ENCODE assay signal across 17 cellular contexts in genomic region chr16:81526199-81526598, GRCh38.
A peak's percentile ranks its signal among the peaks of the same experiment; 100 is the strongest.
DNase-seq lines count a peak whose midpoint lies in the region; ATAC-seq and TF ChIP-seq lines count a peak whose summit lies in the region.
"Had no signal": no experiment of that assay in that cellular context is flagged by ENCODE, and none has a peak within 500 bp of the region (broad histone marks: within the 10 kb centered on the region; RNA-seq: fewer than 3 reads in every experiment).

No MANE protein-coding gene starts in this region.

- peaks cover 25% of the 10 kb centered on the region for H3K36me3 Mint-ChIP-seq in endodermal cell (ENCODE audit: low read depth)
- peaks cover 20% of the 10 kb centered on the region for H3K36me3 Mint-ChIP-seq in mesothelial cell of epicardium
- no peaks in the 10 kb centered on the region for H3K36me3 Mint-ChIP-seq in activated naive CD4-positive, alpha-beta T cell treated with anti-CD3 and anti-CD28 coated beads for 36 hours (ENCODE audit: low read depth)

- H3K4me1 Mint-ChIP-seq in endodermal cell = no peaks in the 10 kb centered on the region
- H3K4me1 Mint-ChIP-seq in mesothelial cell of epicardium = peaks cover 35% of the 10 kb centered on the region
- peaks cover 12% of the 10 kb centered on the region for H3K4me1 Mint-ChIP-seq in activated naive CD4-positive, alpha-beta T cell treated with anti-CD3 and anti-CD28 coated beads for 36 hours (ENCODE audit: low read depth)

- H3K36me3 ChIP-seq in heart left ventricle (peaks cover 0 to 8% (median 0%) of the 10 kb centered on the region in 9 donors), right atrium auricular region (no peaks in the 10 kb centered on the region), endodermal cell (ENCODE audit: control insufficient read depth, insufficient read depth, low read length) (peaks cover under 1% of the 10 kb centered on the region), vagina (no peaks in the 10 kb centered on the region)
- H3K36me3 ChIP-seq: cardiac muscle cell had no signal

- H3K27me3 Mint-ChIP-seq in endodermal cell (ENCODE audit: insufficient read depth) (no peaks in the 10 kb centered on the region), mesothelial cell of epicardium (ENCODE audit: low read depth) (no peaks in the 10 kb centered on the region)
- H3K27me3 Mint-ChIP-seq in activated naive CD4-positive, alpha-beta T cell treated with anti-CD3 and anti-CD28 coated beads for 36 hours (ENCODE audit: low read depth) = no peaks in the 10 kb centered on the region
- H3K27me3 Mint-ChIP-seq: activated B cell treated with CpG ODN at 0.5 μM for 24 hours; activated naive CD4-positive, alpha-beta T cell treated with anti-CD3 and anti-CD28 coated beads, Interleukin-2, amount 50 U/mL, for 24 hours had no signal

- H3K9me3 Mint-ChIP-seq in endodermal cell = peaks cover 12% of the 10 kb centered on the region
- H3K9me3 Mint-ChIP-seq in mesothelial cell of epicardium = peaks cover 12% of the 10 kb centered on the region
- no peaks in the 10 kb centered on the region for H3K9me3 Mint-ChIP-seq in activated naive CD4-positive, alpha-beta T cell treated with anti-CD3 and anti-CD28 coated beads for 36 hours
- H3K9me3 Mint-ChIP-seq: activated B cell treated with CpG ODN at 0.5 μM for 24 hours; activated naive CD4-positive, alpha-beta T cell treated with anti-CD3 and anti-CD28 coated beads, Interleukin-2, amount 50 U/mL, for 24 hours had no signal

- H3K27me3 ChIP-seq in heart left ventricle = no peaks in the 10 kb centered on the region
- H3K27me3 ChIP-seq in right atrium auricular region = no peaks in the 10 kb centered on the region
- H3K27me3 ChIP-seq in endodermal cell (ENCODE audit: control insufficient read depth, insufficient read depth, low read length, poor library complexity, severe bottlenecking) = no peaks in the 10 kb centered on the region
- no peaks in the 10 kb centered on the region for H3K27me3 ChIP-seq in vagina
- H3K27me3 ChIP-seq: cardiac muscle cell had no signal

- H3K27ac Mint-ChIP-seq in endodermal cell = no peak overlapping the region
- H3K27ac Mint-ChIP-seq in mesothelial cell of epicardium = peak overlapping the region; percentile 93
- H3K27ac Mint-ChIP-seq in activated naive CD4-positive, alpha-beta T cell treated with anti-CD3 and anti-CD28 coated beads for 36 hours = no peak overlapping the region
- H3K27ac Mint-ChIP-seq: activated B cell treated with CpG ODN at 0.5 μM for 24 hours had no signal

- no peak overlapping the region for H3K4me3 ChIP-seq in heart left ventricle
- H3K4me3 ChIP-seq in right atrium auricular region = no peak overlapping the region
- H3K4me3 ChIP-seq in endodermal cell (ENCODE audit: low read length) = no peak overlapping the region
- H3K4me3 ChIP-seq in vagina = no peak overlapping the region
- H3K4me3 ChIP-seq: cardiac muscle cell had no signal

- H3K9ac ChIP-seq in endodermal cell (ENCODE audit: extremely low read depth, low read length, poor library complexity, severe bottlenecking) = no peak overlapping the region

- TF ChIP-seq CTCF in heart left ventricle (IDR thresholded peaks at IDR 0.05) (no peak), right atrium auricular region (IDR thresholded peaks at IDR 0.05) (no peak), endodermal cell (conservative IDR thresholded peaks at IDR 0.05) (no peak), mesothelial cell of epicardium (IDR thresholded peaks at IDR 0.05; ENCODE audit: unreplicated experiment) (no peak), vagina (IDR thresholded peaks at IDR 0.05) (no peak)

- H3K4me1 ChIP-seq in heart left ventricle (peaks cover 0 to 60% (median 15%) of the 10 kb centered on the region in 12 donors), right atrium auricular region (peaks cover 0 to 34% of the 10 kb centered on the region in 2 donors), endodermal cell (ENCODE audit: control insufficient read depth, insufficient read depth, low read length) (no peaks in the 10 kb centered on the region), vagina (peaks cover 83% of the 10 kb centered on the region)

- CTCF ChIA-PET in activated naive CD4-positive, alpha-beta T cell treated with anti-CD3 and anti-CD28 coated beads for 36 hours (lab: Charles Lee) = interaction anchor here (0.8 kb wide), 1 partner anchor 16 kb away, joined by 4 read pairs; no protein-coding TSS in a partner anchor

- intact Hi-C loops in heart left ventricle (cut with DNase I) = loop anchor here in 2 of 10 donors (2.0 to 5.0 kb wide), 2 partner anchors 17 to 86 kb away; no protein-coding TSS in a partner anchor
- intact Hi-C loops in vagina (cut with DNase I) = no loop called here
- intact Hi-C loops in activated naive CD4-positive, alpha-beta T cell treated with anti-CD3 and anti-CD28 coated beads for 36 hours (cut with micrococcal nuclease) = no loop called here

- H3K27ac ChIP-seq in heart left ventricle = peak overlapping the region in 10 of 12 donors; percentile 12 to 63 (median 40)
- peak overlapping the region in 1 of 2 donors; percentile 1 for H3K27ac ChIP-seq in right atrium auricular region
- peak overlapping the region; percentile 11 for H3K27ac ChIP-seq in endodermal cell (ENCODE audit: low read depth, low read length)
- peak overlapping the region; percentile 68 for H3K27ac ChIP-seq in vagina
- H3K27ac ChIP-seq: cardiac muscle cell had no signal

- no peak for ATAC-seq in heart left ventricle
- ATAC-seq in GM18505 (IDR thresholded peaks at IDR 0.05; ENCODE audit: unreplicated experiment) = no peak

- no peaks in the 10 kb centered on the region for H3K9me3 ChIP-seq in heart left ventricle
- H3K9me3 ChIP-seq in right atrium auricular region = no peaks in the 10 kb centered on the region
- H3K9me3 ChIP-seq in endodermal cell (ENCODE audit: control insufficient read depth, low read length) = peaks cover 12% of the 10 kb centered on the region
- no peaks in the 10 kb centered on the region for H3K9me3 ChIP-seq in vagina

- no peak overlapping the region for H3K4me3 Mint-ChIP-seq in endodermal cell
- no peak overlapping the region for H3K4me3 Mint-ChIP-seq in mesothelial cell of epicardium
- H3K4me3 Mint-ChIP-seq in activated naive CD4-positive, alpha-beta T cell treated with anti-CD3 and anti-CD28 coated beads for 36 hours = no peak overlapping the region
- H3K4me3 Mint-ChIP-seq: activated B cell treated with CpG ODN at 0.5 μM for 24 hours had no signal

- TF ChIP-seq POLR2A in heart left ventricle (IDR thresholded peaks at IDR 0.05) (no peak), vagina (IDR thresholded peaks at IDR 0.05) (no peak), GM18505 (IDR thresholded peaks at IDR 0.05; ENCODE audit: borderline replicate concordance, extremely low read depth, insufficient read depth, insufficient read length) (no peak)

- DNase-seq in heart left ventricle (no peak), right atrium auricular region (ENCODE audit: low spot score) (no peak), endodermal cell (no peak), mesothelial cell of epicardium (ENCODE audit: low spot score in 2 of 2, unreplicated experiment in 2 of 2) (no peak), vagina (ENCODE audit: extremely low spot score in 2 of 2) (no peak), NCI-H748 treated with DMSO at 0.1 percent for 48 hours (lab: John Stamatoyannopoulos, UW) (no peak)
- no peak for DNase-seq in activated naive CD4-positive, alpha-beta T cell treated with anti-CD3 and anti-CD28 coated beads for 36 hours
- DNase-seq: ACHN; activated B cell treated with CpG ODN at 0.5 μM for 24 hours; activated CD8-positive, alpha-beta memory T cell treated with anti-CD3 and anti-CD28 coated beads, Interleukin-2, amount 50 U/mL, for 4 hours; effector memory CD4-positive, alpha-beta T cell; GF-D8; NCI-H2029; NCI-H526 treated with DMSO at 0.1 percent for 48 hours had no signal

- WGBS in heart left ventricle, 4 donors = 67 to 78% (median 72%) methylated on average over 4 of the region's 4 CpGs
- WGBS in endodermal cell (ENCODE audit: insufficient coverage in 1 of 2, insufficient read length in 1 of 2), 2 experiments = 75 to 96% methylated on average over 1 to 4 of the region's 4 CpGs
